In genomic region chrX:135396109-135396508, GRCh38 we compare ENCODE assay signal across 13 cellular contexts.
DNase-seq lines count a peak whose midpoint lies in the region; ATAC-seq and TF ChIP-seq lines count a peak whose summit lies in the region.
"Had no signal": no experiment of that assay in that cellular context is flagged by ENCODE, and none has a peak within 500 bp of the region (broad histone marks: within the 10 kb centered on the region; RNA-seq: fewer than 3 reads in every experiment).

No MANE protein-coding gene starts in this region.

- no peak for ATAC-seq in HG02840 (IDR thresholded peaks at IDR 0.05; ENCODE audit: low FRiP score, unreplicated experiment)
- ATAC-seq: left lobe of liver had no signal

- POLR2A ChIA-PET in RWPE1 (lab: Yijun Ruan, JAX; ENCODE audit: low non-redundant PET), result no interaction called here

- H3K4me3 ChIP-seq in fibroblast of mammary gland (ENCODE audit: control insufficient read depth, low read depth, low read length), result no peak overlapping the region
- H3K4me3 ChIP-seq: SK-N-MC had no signal

- DNase-seq in AG08395 (ENCODE audit: low spot score) (peak; percentile 6), EL (peak; percentile 3), RWPE1 (ENCODE audit: low spot score) (peak; percentile 13), fibroblast of mammary gland (ENCODE audit: low read depth) (peak; percentile 40), NCI-H510A (lab: John Stamatoyannopoulos, UW) (no peak), NCI-H526 (lab: John Stamatoyannopoulos, UW) (no peak), COLO829 (ENCODE audit: low spot score) (no peak)
- DNase-seq: activated CD4-positive, alpha-beta T cell treated with anti-CD3 and anti-CD28 coated beads, Interleukin-2, amount 50 U/mL, for 4 hours; CD4-positive, alpha-beta T cell; NCI-H2081 treated with DMSO at 0.1 percent for 48 hours had no signal

- no peak for TF ChIP-seq CTCF in RWPE1 (conservative IDR thresholded peaks at IDR 0.05; ENCODE audit: low read depth)
- no peak for TF ChIP-seq CTCF in fibroblast of mammary gland (conservative IDR thresholded peaks at IDR 0.05; ENCODE audit: control insufficient read depth, insufficient read depth, low read depth, low read length)

- CTCF ChIA-PET in RWPE1 (lab: Yijun Ruan, JAX), result no interaction called here

- no peak overlapping the region for H3K27ac ChIP-seq in RWPE1
- H3K27ac ChIP-seq: SK-N-MC had no signal

Comparison
In these comparisons a context has a peak if more than half of its experiments do, and no peak if none do; other contexts are left out.
1. DNase-seq: peak in AG08395 (single experiment), EL (single experiment), RWPE1 (single experiment) and fibroblast of mammary gland (single experiment); none in NCI-H510A (single experiment), NCI-H526 (0 of 2) and COLO829 (single experiment).